Comparison of ENCODE assay signal across 18 cellular contexts in the genomic region with DNA sequence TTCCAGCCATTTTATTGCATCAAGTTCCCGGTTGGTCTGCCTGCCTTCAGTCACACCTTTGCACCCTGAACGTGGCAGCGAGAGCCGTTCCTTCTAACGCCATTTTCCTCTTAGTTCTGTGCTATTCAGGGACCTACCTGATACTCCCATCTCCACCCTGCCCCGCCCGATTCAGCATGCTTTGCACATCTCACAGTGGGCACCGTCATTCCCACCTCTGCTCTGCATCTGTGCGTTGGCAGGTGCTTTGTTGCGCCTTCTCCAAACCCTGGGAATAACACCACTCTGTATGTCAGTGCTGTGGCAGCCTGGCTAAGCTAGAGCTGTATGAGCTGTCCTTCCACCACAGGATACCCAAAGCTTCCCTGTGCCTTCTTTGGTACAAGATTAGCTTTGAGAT.
DNase-seq lines count a peak whose midpoint lies in the region; ATAC-seq and TF ChIP-seq lines count a peak whose summit lies in the region.
"Had no signal": no experiment of that assay in that cellular context is flagged by ENCODE, and none has a peak within 500 bp of the region (broad histone marks: within the 10 kb centered on the region; RNA-seq: fewer than 3 reads in every experiment).

No MANE protein-coding gene starts in this region.

- no peak overlapping the region for H3K4ac ChIP-seq in IMR-90 (ENCODE audit: low read depth, low read length)

- H4K91ac ChIP-seq in IMR-90 (ENCODE audit: insufficient read depth, low read depth, low read length) = no peak overlapping the region

- no peak for TF ChIP-seq RAD21 in IMR-90 (IDR thresholded peaks at IDR 0.05; ENCODE audit: low read length)

- CTCF ChIA-PET in IMR-90 (lab: Yijun Ruan, JAX) = no interaction called here

- dilution Hi-C loops in IMR-90 (cut with HindIII; ENCODE audit: low sequenced_read_pairs, unreplicated experiment) = no loop called here

- H3K9ac ChIP-seq in IMR-90 (ENCODE audit: low read depth, low read length) = no peak overlapping the region
- H3K9ac ChIP-seq: BLaER1 had no signal

- H2AFZ ChIP-seq in IMR-90 (replicated peaks; ENCODE audit: low read length, poor library complexity) = peak overlapping the region; percentile 41

- H2BK20ac ChIP-seq in IMR-90 (ENCODE audit: low read depth, low read length) = no peak overlapping the region

- H3K36me3 ChIP-seq in IMR-90 (ENCODE audit: control insufficient read depth, insufficient read depth, low read length) (peaks cover 10% of the 10 kb centered on the region; the same call in 1 of the 2 replicates), upper lobe of left lung (peaks cover 0 to 28% (median 12%) of the 10 kb centered on the region in 4 donors)

- intact Hi-C loops in activated CD4-positive, alpha-beta T cell treated with anti-CD3 and anti-CD28 coated beads, Interleukin-2, amount 10 ng/mL, durations not matched to agents 24 days and 14 days (cut with micrococcal nuclease) = no loop called here
- intact Hi-C loops in IMR-90 (cut with micrococcal nuclease) = no loop called here

- H3K9me3 ChIP-seq in IMR-90 (ENCODE audit: control insufficient read depth, insufficient read depth, low read length) = no peaks in the 10 kb centered on the region
- H3K9me3 ChIP-seq in upper lobe of left lung = no peaks in the 10 kb centered on the region
- H3K9me3 ChIP-seq: A549, BLaER1 had no signal

- H3K4me1 Mint-ChIP-seq in activated CD4-positive, alpha-beta T cell treated with anti-CD3 and anti-CD28 coated beads, Interleukin-2, amount 10 ng/mL, durations not matched to agents 24 days and 14 days = no peaks in the 10 kb centered on the region
- peaks cover 2% of the 10 kb centered on the region for H3K4me1 Mint-ChIP-seq in memory B cell
- peaks cover 1% of the 10 kb centered on the region for H3K4me1 Mint-ChIP-seq in osteocyte (ENCODE audit: unreplicated experiment)
- H3K4me1 Mint-ChIP-seq: CD14-positive monocyte; CD4-positive, alpha-beta memory T cell had no signal

- POLR2A ChIA-PET in IMR-90 (lab: Charles Lee; ENCODE audit: unreplicated experiment) = no interaction called here

- no peak overlapping the region for H2BK15ac ChIP-seq in IMR-90 (ENCODE audit: low read depth, low read length)

- H4K20me1 ChIP-seq in IMR-90 (ENCODE audit: insufficient read depth, low read length) = no peaks in the 10 kb centered on the region
- H4K20me1 ChIP-seq: BLaER1 had no signal

- in situ Hi-C loops in IMR-90 (cut with MboI; ENCODE audit: low sequenced_read_pairs) = no loop called here

- 93% methylated on average over 5 of the region's 10 CpGs; no CpG with 5 or more reads in 1 of the 2 experiments for WGBS in IMR-90 (ENCODE audit: extremely low coverage in 2 of 2, insufficient read length in 1 of 2), 2 experiments
- 96 to 97% methylated on average over 10 of the region's 10 CpGs for WGBS in upper lobe of left lung, 2 donors

- no peaks in the 10 kb centered on the region for H3K79me1 ChIP-seq in IMR-90 (ENCODE audit: low read depth in 1 of 2, low read length in 2 of 2)

- H3K27ac Mint-ChIP-seq in activated CD4-positive, alpha-beta T cell treated with anti-CD3 and anti-CD28 coated beads, Interleukin-2, amount 10 ng/mL, durations not matched to agents 24 days and 14 days = no peak overlapping the region
- H3K27ac Mint-ChIP-seq in memory B cell (peak overlapping the region; percentile 12), osteocyte (ENCODE audit: unreplicated experiment) (no peak overlapping the region)
- H3K27ac Mint-ChIP-seq: CD14-positive monocyte; CD4-positive, alpha-beta memory T cell had no signal

- DNase-seq in activated CD4-positive, alpha-beta T cell treated with anti-CD3 and anti-CD28 coated beads, Interleukin-2, amount 10 ng/mL, durations not matched to agents 24 days and 14 days = peak; percentile 38
- no peak for DNase-seq in activated CD4-positive, alpha-beta T cell treated with anti-CD3 and anti-CD28 coated beads, Interleukin-2, amount 50 U/mL, for 48 hours
- DNase-seq in IMR-90 (no peak), memory B cell (ENCODE audit: low spot score in 2 of 2) (no peak), osteocyte (ENCODE audit: extremely low spot score, unreplicated experiment) (peak; percentile 64), coronary artery (ENCODE audit: low spot score) (no peak), upper lobe of left lung (no peak)
- DNase-seq: Calu3; CD4-positive, alpha-beta memory T cell; DMS79 treated with DMSO at 0.1 percent for 48 hours; GF-D8; HCEC 1CT had no signal

- H2BK120ac ChIP-seq in IMR-90 (ENCODE audit: low read depth, low read length) = no peak overlapping the region

- H3K27ac ChIP-seq in IMR-90 (ENCODE audit: insufficient read depth, low read length) = no peak overlapping the region
- no peak overlapping the region for H3K27ac ChIP-seq in coronary artery
- no peak overlapping the region for H3K27ac ChIP-seq in upper lobe of left lung
- H3K27ac ChIP-seq: 22Rv1, A549, BLaER1 had no signal

- H2AK9ac ChIP-seq in IMR-90 (replicated peaks; ENCODE audit: low read depth, low read length, poor library complexity) = no peak overlapping the region

- no peak overlapping the region for H3K4me3 Mint-ChIP-seq in activated CD4-positive, alpha-beta T cell treated with anti-CD3 and anti-CD28 coated beads, Interleukin-2, amount 10 ng/mL, durations not matched to agents 24 days and 14 days
- H3K4me3 Mint-ChIP-seq in memory B cell (no peak overlapping the region), osteocyte (ENCODE audit: unreplicated experiment) (no peak overlapping the region)
- H3K4me3 Mint-ChIP-seq: CD14-positive monocyte; CD4-positive, alpha-beta memory T cell had no signal

- H3K36me3 Mint-ChIP-seq in activated CD4-positive, alpha-beta T cell treated with anti-CD3 and anti-CD28 coated beads, Interleukin-2, amount 10 ng/mL, durations not matched to agents 24 days and 14 days (ENCODE audit: low read depth) = no peaks in the 10 kb centered on the region
- H3K36me3 Mint-ChIP-seq in memory B cell (peaks cover 22% of the 10 kb centered on the region), osteocyte (ENCODE audit: unreplicated experiment) (peaks cover 9% of the 10 kb centered on the region)

- no peak overlapping the region for H2BK5ac ChIP-seq in IMR-90 (ENCODE audit: low read depth, low read length, poor library complexity, severe bottlenecking)

- H3K4me2 ChIP-seq in IMR-90 (ENCODE audit: low read depth, low read length) = no peak overlapping the region
- H3K4me2 ChIP-seq: A549, BLaER1 had no signal

- no peak overlapping the region for H3K14ac ChIP-seq in IMR-90 (replicated peaks; ENCODE audit: low read depth, low read length)

- no peak overlapping the region for H3K18ac ChIP-seq in IMR-90 (ENCODE audit: low read depth, low read length)

- no peak overlapping the region for H3K56ac ChIP-seq in IMR-90 (ENCODE audit: extremely low read depth, insufficient read depth, low read length)

- no peak overlapping the region for H4K8ac ChIP-seq in IMR-90 (ENCODE audit: low read depth in 2 of 2, low read length in 2 of 2)

- no peak overlapping the region for H2AK5ac ChIP-seq in IMR-90 (ENCODE audit: low read depth, low read length)

- H3K4me1 ChIP-seq in IMR-90 (ENCODE audit: control insufficient read depth, insufficient read depth, low read length) (no peaks in the 10 kb centered on the region), upper lobe of left lung (no peaks in the 10 kb centered on the region)
- H3K4me1 ChIP-seq: A549, BLaER1 had no signal

- no peaks in the 10 kb centered on the region for H3K27me3 ChIP-seq in IMR-90 (ENCODE audit: control insufficient read depth, insufficient read depth, low read length)
- H3K27me3 ChIP-seq in upper lobe of left lung = no peaks in the 10 kb centered on the region
- H3K27me3 ChIP-seq: BLaER1 had no signal

- TF ChIP-seq EP300 in upper lobe of left lung (IDR thresholded peaks at IDR 0.05) = no peak

- no TSS peak for BruUV-seq in IMR-90 (replicated peaks; lab: Mats Ljungman, UMichigan)

- no peaks in the 10 kb centered on the region for H3K9me1 ChIP-seq in IMR-90 (ENCODE audit: insufficient read depth, low read length)

- no peak overlapping the region for H3K23ac ChIP-seq in IMR-90 (ENCODE audit: low read depth, low read length)

- TF ChIP-seq CTCF in IMR-90 (conservative IDR thresholded peaks at IDR 0.05; ENCODE audit: low read depth, low read length) = no peak
- TF ChIP-seq CTCF in osteocyte (IDR thresholded peaks at IDR 0.05) = no peak
- TF ChIP-seq CTCF in coronary artery (IDR thresholded peaks at IDR 0.05) = no peak
- TF ChIP-seq CTCF in upper lobe of left lung (IDR thresholded peaks at IDR 0.05) = no peak

- H3K4me3 ChIP-seq in IMR-90 (ENCODE audit: insufficient read depth, low read depth, low read length) (no peak overlapping the region), coronary artery (no peak overlapping the region), upper lobe of left lung (no peak overlapping the region)
- H3K4me3 ChIP-seq: A549, BLaER1 had no signal

- no peak for TF ChIP-seq POLR2A in IMR-90 (IDR thresholded peaks at IDR 0.05; ENCODE audit: low read depth, low read length)
- TF ChIP-seq POLR2A in upper lobe of left lung (IDR thresholded peaks at IDR 0.05) = no peak

- H3K9me3 Mint-ChIP-seq in activated CD4-positive, alpha-beta T cell treated with anti-CD3 and anti-CD28 coated beads, Interleukin-2, amount 10 ng/mL, durations not matched to agents 24 days and 14 days = no peaks in the 10 kb centered on the region
- H3K9me3 Mint-ChIP-seq in memory B cell (no peaks in the 10 kb centered on the region), osteocyte (ENCODE audit: unreplicated experiment) (no peaks in the 10 kb centered on the region)
- H3K9me3 Mint-ChIP-seq: CD14-positive monocyte; CD4-positive, alpha-beta memory T cell had no signal

- no peaks in the 10 kb centered on the region for H3K27me3 Mint-ChIP-seq in activated CD4-positive, alpha-beta T cell treated with anti-CD3 and anti-CD28 coated beads, Interleukin-2, amount 10 ng/mL, durations not matched to agents 24 days and 14 days
- H3K27me3 Mint-ChIP-seq in memory B cell (no peaks in the 10 kb centered on the region), osteocyte (ENCODE audit: unreplicated experiment) (no peaks in the 10 kb centered on the region)
- H3K27me3 Mint-ChIP-seq: CD4-positive, alpha-beta memory T cell had no signal

- ATAC-seq in IMR-90 (ENCODE audit: low read depth) (no peak), memory B cell (ENCODE audit: low read depth) (no peak), GM21381 (IDR thresholded peaks at IDR 0.05; ENCODE audit: unreplicated experiment) (no peak), upper lobe of left lung (ENCODE audit: low FRiP score in 2 of 2) (no peak)
- ATAC-seq: A549, HepG2 had no signal

- H4K5ac ChIP-seq in IMR-90 (ENCODE audit: low read depth, low read length) = no peak overlapping the region

TF ChIP-seq in IMR-90, 13 proteins besides CTCF, POLR2A, EP300 and RAD21 (continues in another document):
- TF ChIP-seq MXI1 (IDR thresholded peaks at IDR 0.05; ENCODE audit: borderline replicate concordance, low read depth, low read length) (no peak), CEBPB (IDR thresholded peaks at IDR 0.05; ENCODE audit: low read depth, low read length) (no peak)

Comparison
In these comparisons a context has a peak if more than half of its experiments do, and no peak if none do; other contexts are left out.
1. DNase-seq: peak in activated CD4-positive, alpha-beta T cell treated with anti-CD3 and anti-CD28 coated beads, Interleukin-2, amount 10 ng/mL, durations not matched to agents 24 days and 14 days (single experiment) and osteocyte (single experiment); none in activated CD4-positive, alpha-beta T cell treated with anti-CD3 and anti-CD28 coated beads, Interleukin-2, amount 50 U/mL, for 48 hours (0 of 2), IMR-90 (single experiment), memory B cell (0 of 2), coronary artery (single experiment) and upper lobe of left lung (0 of 2).